ENCODE assay signal across 9 cellular contexts in the genomic region with DNA sequence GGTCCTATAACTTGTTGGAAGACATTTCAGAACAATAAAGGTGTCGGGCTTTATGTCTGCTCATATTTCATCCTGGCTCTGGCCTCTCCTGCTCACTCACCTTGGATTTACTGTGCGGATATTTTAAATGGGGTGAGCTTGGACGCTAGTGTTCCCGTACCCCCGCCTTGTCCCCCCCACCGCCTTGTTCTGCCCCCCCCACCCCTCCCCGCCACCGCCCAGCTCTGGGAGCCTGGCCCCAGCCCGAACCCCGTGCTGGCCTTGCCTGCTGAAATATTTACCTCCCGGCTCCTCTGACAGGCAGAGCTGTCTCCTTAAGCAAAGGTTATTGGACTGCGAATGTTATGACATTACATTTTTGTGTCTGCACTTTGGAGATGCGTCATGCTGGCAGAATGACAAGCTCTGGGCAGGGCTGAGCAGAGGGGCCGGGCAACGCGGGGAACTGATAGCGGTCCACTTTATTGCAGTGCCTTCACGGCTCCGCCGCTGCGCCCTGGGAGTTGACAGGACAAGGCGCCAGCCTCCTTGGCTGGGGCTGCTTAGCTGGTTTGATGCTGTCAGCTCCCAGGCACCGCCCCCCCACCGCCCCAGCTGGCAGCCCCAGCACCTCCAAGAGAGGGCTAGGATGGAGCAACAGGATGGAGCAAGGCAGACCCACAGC.
DNase-seq lines count a peak whose midpoint lies in the region; ATAC-seq lines count a peak whose summit lies in the region.
"Had no signal": no experiment of that assay in that cellular context is flagged by ENCODE, and none has a peak within 500 bp of the region (broad histone marks: within the 10 kb centered on the region; RNA-seq: fewer than 3 reads in every experiment).

No MANE protein-coding gene starts in this region.

- peaks cover 0 to 2% (median 0%) of the 10 kb centered on the region in 7 donors for H3K4me1 Mint-ChIP-seq in naive thymus-derived CD4-positive, alpha-beta T cell

- H3K36me3 ChIP-seq in naive thymus-derived CD4-positive, alpha-beta T cell (ENCODE audit: control insufficient read depth in 2 of 3, insufficient read depth in 3 of 3, low read length in 3 of 3) = no peaks in the 10 kb centered on the region

- H3K27me3 Mint-ChIP-seq in naive thymus-derived CD4-positive, alpha-beta T cell = peaks cover 0 to 10% (median 3%) of the 10 kb centered on the region in 5 donors

- H3K27me3 ChIP-seq in naive thymus-derived CD4-positive, alpha-beta T cell (ENCODE audit: control insufficient read depth in 2 of 2, insufficient read depth in 2 of 2, low read length in 2 of 2) = no peaks in the 10 kb centered on the region

- no peak overlapping the region for H3K27ac ChIP-seq in naive thymus-derived CD4-positive, alpha-beta T cell (ENCODE audit: low read depth, low read length)
- H3K27ac ChIP-seq: HL-60 had no signal

- DNase-seq in GM03348 (ENCODE audit: low spot score) (peak; percentile 86), NCI-H460 (ENCODE audit: extremely low read depth, low read depth) (peak; percentile 57), fibroblast of peridontal ligament (ENCODE audit: extremely low read depth) (peak; percentile 60), renal cortical epithelial cell (ENCODE audit: low read depth) (peak; percentile 74), pons (ENCODE audit: low spot score) (no peak), iPS-NIHi11 (ENCODE audit: low spot score) (no peak), globus pallidus (ENCODE audit: low spot score) (no peak)
- no peak for DNase-seq in naive thymus-derived CD4-positive, alpha-beta T cell

- H3K4me3 ChIP-seq in naive thymus-derived CD4-positive, alpha-beta T cell (ENCODE audit: low read length) = no peak overlapping the region

- no peaks in the 10 kb centered on the region for H3K4me1 ChIP-seq in naive thymus-derived CD4-positive, alpha-beta T cell (ENCODE audit: control insufficient read depth in 2 of 2, insufficient read depth in 2 of 2, low read length in 2 of 2)

- CTCF ChIA-PET in naive thymus-derived CD4-positive, alpha-beta T cell (lab: Charles Lee) = interaction anchor here (0.6 to 1.1 kb wide), 3 partner anchors 11 to 94 kb away, joined by 3 to 4 read pairs (median 3); no protein-coding TSS in a partner anchor

- peaks cover 0 to 4% (median 0%) of the 10 kb centered on the region in 5 donors for H3K36me3 Mint-ChIP-seq in naive thymus-derived CD4-positive, alpha-beta T cell

- H3K27ac Mint-ChIP-seq in naive thymus-derived CD4-positive, alpha-beta T cell = no peak overlapping the region

- intact Hi-C loops in naive thymus-derived CD4-positive, alpha-beta T cell (cut with micrococcal nuclease) = no loop called here

- no peaks in the 10 kb centered on the region for H3K9me3 ChIP-seq in naive thymus-derived CD4-positive, alpha-beta T cell (ENCODE audit: control insufficient read depth in 2 of 3, low read length in 3 of 3)

- ATAC-seq in naive thymus-derived CD4-positive, alpha-beta T cell = no peak

- POLR2A ChIA-PET in naive thymus-derived CD4-positive, alpha-beta T cell (lab: Charles Lee) = no interaction called here

- no peak overlapping the region for H3K4me3 Mint-ChIP-seq in naive thymus-derived CD4-positive, alpha-beta T cell

- H3K9me3 Mint-ChIP-seq in naive thymus-derived CD4-positive, alpha-beta T cell = no peaks in the 10 kb centered on the region

Comparison
In these comparisons a context has a peak if more than half of its experiments do, and no peak if none do; other contexts are left out.
1. DNase-seq: peak in GM03348 (single experiment), NCI-H460 (single experiment), fibroblast of peridontal ligament (single experiment) and renal cortical epithelial cell (single experiment); none in naive thymus-derived CD4-positive, alpha-beta T cell (0 of 9), pons (single experiment), iPS-NIHi11 (single experiment) and globus pallidus (single experiment).